ENCODE assay signal across 7 cellular contexts in the genomic region with DNA sequence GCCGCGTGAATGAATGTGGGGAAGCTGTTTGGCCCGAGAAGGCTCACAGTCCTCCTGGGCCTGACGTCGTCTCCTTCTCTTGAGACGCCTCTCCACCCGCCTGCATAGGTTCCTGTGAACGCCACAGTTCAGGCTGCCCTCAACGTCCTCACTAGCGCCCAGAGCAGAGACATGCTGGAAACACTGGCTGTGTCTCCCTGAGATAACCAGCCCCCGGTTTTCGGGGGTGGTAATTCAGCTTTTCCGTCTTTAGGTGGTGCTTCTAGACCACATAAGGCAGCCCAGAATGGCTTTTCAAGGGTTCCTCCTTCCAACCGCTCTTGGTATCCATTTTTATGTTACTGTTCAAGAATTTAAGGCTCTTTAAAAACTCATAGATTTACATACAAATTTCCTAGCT.
DNase-seq lines count a peak whose midpoint lies in the region; ATAC-seq, FAIRE-seq and TF ChIP-seq lines count a peak whose summit lies in the region.

No MANE protein-coding gene starts in this region.

- WGBS in GM23248 (ENCODE audit: low coverage in 1 of 2, low lambda C conversion rate in 2 of 2, missing lambda C conversion rate in 2 of 2), 2 experiments, result 2% methylated on average over 14 of the region's 14 CpGs
- WGBS in H1 (ENCODE audit: extremely low coverage in 1 of 2, insufficient coverage in 1 of 2, insufficient read length in 1 of 2, insufficient replicate concordance in 2 of 2, low coverage in 1 of 2, low lambda C conversion rate in 2 of 2, missing lambda C conversion rate in 1 of 2), 2 experiments, result 11% methylated on average over 14 of the region's 14 CpGs; no CpG with 5 or more reads in 1 of the 2 experiments

- no peak for TF ChIP-seq POLR2A in H1 (IDR thresholded peaks at IDR 0.05; ENCODE audit: control extremely low read depth in 1 of 2, low read depth in 2 of 2, low read length in 2 of 2)

- H2AFZ ChIP-seq in GM23248 (peak overlapping the region; percentile 20; the same call in 1 of the 2 replicates), H1 (ENCODE audit: low read length) (peak overlapping the region; percentile 78)

- H3K4me1 ChIP-seq in GM23248 (ENCODE audit: insufficient read depth), result no peaks in the 10 kb centered on the region
- H3K4me1 ChIP-seq in H1 (replicated peaks in 1 of 4; ENCODE audit: control insufficient read depth in 3 of 4, insufficient read depth in 4 of 4, low read length in 3 of 4), result peaks cover 0 to 2% (median under 1%) of the 10 kb centered on the region in 4 experiments; a peak in 1 of 7 replicates
- no peaks in the 10 kb centered on the region for H3K4me1 ChIP-seq in mucosa of descending colon (ENCODE audit: low read depth)

- H3K18ac ChIP-seq in H1 (ENCODE audit: extremely low read depth, low read length), result no peak overlapping the region

- peaks cover 4% of the 10 kb centered on the region; the same call in 1 of the 2 replicates for H3K23me2 ChIP-seq in H1 (ENCODE audit: low read depth, low read length)

- H4K8ac ChIP-seq in H1 (ENCODE audit: extremely low read depth, insufficient read depth, low read length), result no peak overlapping the region

- intact Hi-C loops in mucosa of descending colon (cut with DNase I, micrococcal nuclease), result no loop called here

- no peak overlapping the region for H4K5ac ChIP-seq in H1 (ENCODE audit: insufficient read length, low read depth, low read length)

- H3K27ac ChIP-seq in GM23248, result no peak overlapping the region
- no peak overlapping the region for H3K27ac ChIP-seq in H1 (ENCODE audit: low read depth, low read length)

- H3K4me3 ChIP-seq in GM23248 (peak overlapping the region; percentile 3), H1 (ENCODE audit: extremely low read depth in 1 of 4, insufficient read depth in 2 of 4, low read depth in 3 of 4, low read length in 4 of 4) (peak overlapping the region; percentile 23 to 57 (median 31); a peak in 5 of 8 replicates), mucosa of descending colon (no peak overlapping the region)

- H3K4me2 ChIP-seq in GM23248 (ENCODE audit: unreplicated experiment) (peak overlapping the region; percentile 40), H1 (ENCODE audit: insufficient read depth in 1 of 2, low read depth in 2 of 2, low read length in 2 of 2) (peak overlapping the region; percentile 59 to 86)

- H2BK12ac ChIP-seq in H1 (ENCODE audit: low read depth, low read length), result no peak overlapping the region

- H3F3A ChIP-seq in GM23248 (ENCODE audit: insufficient read depth), result no peaks in the 10 kb centered on the region

- TF ChIP-seq CTCF in H1 (IDR thresholded peaks at IDR 0.05; ENCODE audit: control extremely low read depth in 1 of 3, insufficient read depth in 1 of 3, low read depth in 1 of 3, low read length in 3 of 3) (peak; percentile 44 to 76 (median 65)), mucosa of descending colon (IDR thresholded peaks at IDR 0.05) (no peak)

- CTCF ChIA-PET in H1 (lab: Charles Lee; ENCODE audit: partially characterized antibody), result interaction anchor here (0.6 to 3.8 kb wide), 39 partner anchors 9 to 745 kb away, joined by 3 to 33 read pairs (median 4); no protein-coding TSS in a partner anchor

- H3K36me3 ChIP-seq in GM23248 (ENCODE audit: low read depth) (no peaks in the 10 kb centered on the region), H1 (ENCODE audit: control insufficient read depth in 2 of 4, insufficient read depth in 4 of 4, low read length in 3 of 4) (no peaks in the 10 kb centered on the region), mucosa of descending colon (ENCODE audit: low read depth) (no peaks in the 10 kb centered on the region)

- TF ChIP-seq RAD21 in H1 (IDR thresholded peaks at IDR 0.05 in 1 of 2, conservative IDR thresholded peaks at IDR 0.05 in 1 of 2; ENCODE audit: low read depth in 2 of 2, low read length in 2 of 2), result peak; percentile 93

- H2BK20ac ChIP-seq in H1 (ENCODE audit: low read length), result no peak overlapping the region

- H3K27me3 ChIP-seq in GM23248 (replicated peaks; ENCODE audit: insufficient read depth) (peaks cover 61% of the 10 kb centered on the region), H1 (replicated peaks in 1 of 4; ENCODE audit: control insufficient read depth in 3 of 4, extremely low read depth in 1 of 4, insufficient read depth in 3 of 4, low read length in 3 of 4) (no peaks in the 10 kb centered on the region; a peak in 1 of 7 replicates)

- DNase-seq in GM23248 (peak; percentile 64), NCI-H524 treated with DMSO at 0.1 percent for 48 hours (lab: John Stamatoyannopoulos, UW) (peak; percentile 58), H1 (ENCODE audit: low read depth in 1 of 2, low spot score in 2 of 2) (peak; percentile 34 to 75), mucosa of gallbladder (ENCODE audit: low spot score) (peak; percentile 15), NCI-H2081 treated with DMSO at 0.1 percent for 48 hours (lab: John Stamatoyannopoulos, UW) (no peak), mucosa of descending colon (no peak)

- no peaks in the 10 kb centered on the region for H3K9me2 ChIP-seq in GM23248 (ENCODE audit: insufficient read depth)

- H3K9me3 ChIP-seq in GM23248 (ENCODE audit: low read depth) (no peaks in the 10 kb centered on the region), H1 (ENCODE audit: insufficient read depth in 2 of 2, low read depth in 1 of 2, low read length in 1 of 2) (no peaks in the 10 kb centered on the region), mucosa of descending colon (no peaks in the 10 kb centered on the region)

- H2BK5ac ChIP-seq in H1 (ENCODE audit: low read depth, low read length), result no peak overlapping the region

- ATAC-seq in mucosa of descending colon (no peak), GM18498 (IDR thresholded peaks at IDR 0.05; ENCODE audit: unreplicated experiment) (no peak)

- H2BK120ac ChIP-seq in H1 (replicated peaks; ENCODE audit: low read depth, low read length), result no peak overlapping the region

- peak; percentile 95 for FAIRE-seq in H1 (lab: Jason Lieb, UNC)

- H3K56ac ChIP-seq in H1 (replicated peaks; ENCODE audit: insufficient read length, low read depth, low read length), result no peak overlapping the region

- H4K20me1 ChIP-seq in GM23248 (ENCODE audit: insufficient read depth), result no peaks in the 10 kb centered on the region
- no peaks in the 10 kb centered on the region for H4K20me1 ChIP-seq in H1 (replicated peaks in 1 of 2; ENCODE audit: control insufficient read depth in 1 of 2, insufficient read depth in 2 of 2, low read length in 2 of 2)

- no peak overlapping the region for H3K23ac ChIP-seq in H1 (ENCODE audit: insufficient read length)

- no peak overlapping the region for H2AK5ac ChIP-seq in H1 (ENCODE audit: low read depth, low read length)

- POLR2A ChIA-PET in H1 (lab: Charles Lee; ENCODE audit: partially characterized antibody), result interaction anchor here (1.3 to 2.7 kb wide), 2 partner anchors 9 to 17 kb away, joined by 4 to 7 read pairs; no protein-coding TSS in a partner anchor

- in situ Hi-C loops in GM23248 (cut with MboI), result no loop called here

- no peak overlapping the region for H4K91ac ChIP-seq in H1 (replicated peaks; ENCODE audit: insufficient read length, low read length)

- H3K9ac ChIP-seq in GM23248 (no peak overlapping the region), H1 (replicated peaks in 1 of 4; ENCODE audit: extremely low read depth in 1 of 4, low read depth in 3 of 4, low read length in 3 of 4) (no peak overlapping the region)

- no peaks in the 10 kb centered on the region for H3K79me1 ChIP-seq in H1 (ENCODE audit: low read depth, low read length)

- H2BK15ac ChIP-seq in H1 (ENCODE audit: low read length), result no peak overlapping the region

- H3K79me2 ChIP-seq in GM23248 (ENCODE audit: insufficient read depth), result no peaks in the 10 kb centered on the region
- no peaks in the 10 kb centered on the region for H3K79me2 ChIP-seq in H1 (ENCODE audit: control insufficient read depth in 1 of 2, insufficient read depth in 2 of 2, low read length in 2 of 2)

- no peak overlapping the region for H3K4ac ChIP-seq in H1 (replicated peaks; ENCODE audit: insufficient read length, low read depth, low read length)

- TF ChIP-seq EP300 in H1 (IDR thresholded peaks at IDR 0.05; ENCODE audit: borderline replicate concordance in 1 of 2, low read depth in 2 of 2, low read length in 2 of 2), result no peak

- no peak overlapping the region for H3K14ac ChIP-seq in H1 (ENCODE audit: insufficient read length)

TF ChIP-seq in H1, 55 proteins besides CTCF, POLR2A, EP300 and RAD21:
- peak; percentile 56; the same call in 1 of the 2 replicates for TF ChIP-seq YY1 (IDR thresholded peaks at IDR 0.05; ENCODE audit: low read depth, low read length)
- TF ChIP-seq KDM4A (IDR thresholded peaks at IDR 0.05; ENCODE audit: low read depth, low read length, severe bottlenecking), result peak; percentile 20
- TF ChIP-seq RNF2 (IDR thresholded peaks at IDR 0.05; ENCODE audit: borderline replicate concordance, low read depth, low read length, missing control alignments, poor library complexity, severe bottlenecking), result no peak
- TF ChIP-seq, protein P1, sequence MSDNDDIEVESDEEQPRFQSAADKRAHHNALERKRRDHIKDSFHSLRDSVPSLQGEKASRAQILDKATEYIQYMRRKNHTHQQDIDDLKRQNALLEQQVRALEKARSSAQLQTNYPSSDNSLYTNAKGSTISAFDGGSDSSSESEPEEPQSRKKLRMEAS (IDR thresholded peaks at IDR 0.05), result peak; percentile 22; the same call in 1 of the 2 replicates
- TF ChIP-seq SAP30 (IDR thresholded peaks at IDR 0.05; ENCODE audit: insufficient read depth, insufficient replicate concordance, low read length), result no peak
- TF ChIP-seq BRCA1 (IDR thresholded peaks at IDR 0.05; ENCODE audit: low read depth, low read length), result 0 out of 2 replicates have a peak, but pooled peaks have one; percentile 14

Comparison
In these comparisons a context has a peak if more than half of its experiments do, and no peak if none do; other contexts are left out.
1. DNase-seq: peak in GM23248 (single experiment), NCI-H524 treated with DMSO at 0.1 percent for 48 hours (single experiment), H1 (2 of 2) and mucosa of gallbladder (single experiment); none in NCI-H2081 treated with DMSO at 0.1 percent for 48 hours (single experiment) and mucosa of descending colon (0 of 3).